8 cellular contexts compared by ENCODE assay signal in the genomic region with DNA sequence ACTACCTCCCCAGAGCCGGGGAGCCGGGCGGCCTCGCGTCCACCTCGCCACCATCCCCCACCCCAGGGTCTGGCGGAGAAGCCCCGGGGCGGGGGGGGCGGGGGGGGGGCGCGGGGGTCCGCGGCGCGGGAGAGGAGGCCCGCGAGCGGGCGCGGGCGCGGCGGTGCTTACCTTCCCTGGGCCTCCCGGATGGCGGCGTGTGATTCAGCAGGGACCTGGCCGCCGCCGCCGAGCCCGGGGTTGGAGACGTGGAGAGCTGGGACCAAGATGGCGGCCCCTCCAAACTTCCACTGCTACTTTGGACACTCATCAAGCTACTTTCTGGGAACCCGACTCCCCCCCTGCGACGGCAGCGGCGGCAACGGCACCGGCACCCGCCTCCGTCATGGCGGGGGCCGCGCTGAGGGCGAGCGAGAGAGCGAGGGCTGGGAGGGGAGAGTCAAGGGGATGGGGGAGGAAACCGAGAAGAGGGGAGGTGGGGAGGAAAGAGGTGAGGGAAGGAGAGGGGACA. TPM values are rescaled to one million over a fixed set of nuclear protein-coding genes. Genes with fewer than 3 reads are reported as not detected.
DNase-seq lines count a peak whose midpoint lies in the region; ATAC-seq and TF ChIP-seq lines count a peak whose summit lies in the region.

No MANE protein-coding gene starts in this region.

- H3K4me3 Mint-ChIP-seq in chondrocyte (ENCODE audit: unreplicated experiment): peak overlapping the region; percentile 82

- TF ChIP-seq CTCF in GM12865 (IDR thresholded peaks at IDR 0.05; ENCODE audit: insufficient read depth, low read depth, low read length, missing control alignments) (no peak), chondrocyte (IDR thresholded peaks at IDR 0.05) (no peak), left lung (IDR thresholded peaks at IDR 0.05) (no peak)

- H3K4me1 ChIP-seq in left lung: peaks cover 11 to 22% of the 10 kb centered on the region in 2 donors

- H3K36me3 Mint-ChIP-seq in chondrocyte (ENCODE audit: low read depth): no peaks in the 10 kb centered on the region

- no peaks in the 10 kb centered on the region for H3K9me3 ChIP-seq in left lung

- no peaks in the 10 kb centered on the region for H3K9me3 Mint-ChIP-seq in chondrocyte (ENCODE audit: low read depth)

- H3K27ac Mint-ChIP-seq in chondrocyte (ENCODE audit: unreplicated experiment): peak overlapping the region; percentile 95

- H3K27ac ChIP-seq in left lung: peak overlapping the region; percentile 92 to 96

- H3K4me1 Mint-ChIP-seq in chondrocyte (ENCODE audit: low read depth): peaks cover 45% of the 10 kb centered on the region

- no peaks in the 10 kb centered on the region for H3K27me3 ChIP-seq in left lung

- H3K4me3 ChIP-seq in GM12865 (ENCODE audit: low read depth, low read length) (peak overlapping the region; percentile 80), left lung (peak overlapping the region; percentile 68 to 75)

- intact Hi-C loops in left lung (cut with DNase I): no loop called here

- no peaks in the 10 kb centered on the region for H3K36me3 ChIP-seq in left lung

- DNase-seq in GM12865 (ENCODE audit: low read depth): peak; percentile 79
- DNase-seq in NCI-H1694 treated with DMSO at 0.1 percent for 48 hours (lab: John Stamatoyannopoulos, UW): peak; percentile 53
- DNase-seq in activated CD4-positive, CD25-positive, alpha-beta regulatory T cell treated with anti-CD3 and anti-CD28 coated beads, Interleukin-2, amount 50 U/mL, for 72 hours: peak; percentile 73
- no peak for DNase-seq in chondrocyte (ENCODE audit: low spot score)
- DNase-seq in left lung: peak; percentile 71 to 92
- peak; percentile 74 to 75 for DNase-seq in stimulated activated CD4-positive, alpha-beta T cell treated with anti-CD3 and anti-CD28 coated beads, Interleukin-2, amount 100 ng/mL, for 24 hours
- DNase-seq in ecto neural progenitor cell (ENCODE audit: low spot score): no peak

- ATAC-seq in HG02623 (IDR thresholded peaks at IDR 0.05; ENCODE audit: unreplicated experiment): peak; percentile 12
- peak; percentile 48 for ATAC-seq in left lung

- H3K27me3 Mint-ChIP-seq in chondrocyte (ENCODE audit: low read depth): no peaks in the 10 kb centered on the region

RNA-seq across cellular contexts. Expression of a gene that starts 0.5 kb away (rescaled TPM):
- 57.2 to 66.0 TPM (median 64.1 TPM) in 3 replicates for total RNA-seq in chondrocyte
- 10 to 100 TPM; 48.2 to 49.8 TPM for total RNA-seq in left lung

Comparison
In these comparisons a context has a peak if more than half of its experiments do, and no peak if none do; other contexts are left out.
1. DNase-seq: peak in GM12865 (single experiment), NCI-H1694 treated with DMSO at 0.1 percent for 48 hours (single experiment), activated CD4-positive, CD25-positive, alpha-beta regulatory T cell treated with anti-CD3 and anti-CD28 coated beads, Interleukin-2, amount 50 U/mL, for 72 hours (single experiment), left lung (2 of 2) and stimulated activated CD4-positive, alpha-beta T cell treated with anti-CD3 and anti-CD28 coated beads, Interleukin-2, amount 100 ng/mL, for 24 hours (2 of 2); none in chondrocyte (single experiment) and ecto neural progenitor cell (single experiment).